Comparison of ENCODE assay signal across 22 cellular contexts in genomic region chr17:8798176-8799000, GRCh38. TPM values are rescaled to one million over a fixed set of nuclear protein-coding genes. Genes with fewer than 3 reads are reported as not detected.
A peak's percentile ranks its signal among the peaks of the same experiment; 100 is the strongest.
DNase-seq lines count a peak whose midpoint lies in the region; ATAC-seq and TF ChIP-seq lines count a peak whose summit lies in the region.
"Had no signal": no experiment of that assay in that cellular context is flagged by ENCODE, and none has a peak within 500 bp of the region (broad histone marks: within the 10 kb centered on the region; RNA-seq: fewer than 3 reads in every experiment).

No MANE protein-coding gene starts in this region.

- WGBS in esophagus muscularis mucosa: 68% methylated on average over 15 of the region's 32 CpGs
- WGBS in transverse colon (ENCODE audit: low coverage in 1 of 2), 2 donors: 77% methylated on average over 31 of the region's 32 CpGs; no CpG with 5 or more reads in 1 of the 2 donors

- TF ChIP-seq CTCF in esophagus muscularis mucosa (IDR thresholded peaks at IDR 0.05): no peak
- no peak for TF ChIP-seq CTCF in mucosa of descending colon (IDR thresholded peaks at IDR 0.05)
- TF ChIP-seq CTCF in transverse colon (IDR thresholded peaks at IDR 0.05): no peak
- no peak for TF ChIP-seq CTCF in foreskin fibroblast (IDR thresholded peaks at IDR 0.05; ENCODE audit: low read depth, low read length)

- in situ Hi-C loops in transverse colon (cut with MboI; ENCODE audit: low pct_ligation_motif_present in 1 of 4, low pct_unique_long_range_greater_than_20kb in 1 of 4, low sequenced_read_pairs in 3 of 4): no loop called here

- no peaks in the 10 kb centered on the region for H3K9me3 ChIP-seq in esophagus muscularis mucosa
- H3K9me3 ChIP-seq in mucosa of descending colon: no peaks in the 10 kb centered on the region
- no peaks in the 10 kb centered on the region for H3K9me3 ChIP-seq in transverse colon
- H3K9me3 ChIP-seq: BLaER1, tibial artery had no signal

- H3K27ac ChIP-seq in esophagus muscularis mucosa (replicated peaks in 1 of 4) (no peak overlapping the region), transverse colon (peak overlapping the region in 3 of 4 donors; percentile 47 to 60 (median 58))
- H3K27ac ChIP-seq: 22Rv1, BLaER1, tibial artery had no signal

- DNase-seq in activated CD8-positive, alpha-beta memory T cell treated with anti-CD3 and anti-CD28 coated beads for 24 hours: peak; percentile 49
- DNase-seq in activated CD8-positive, alpha-beta memory T cell treated with anti-CD3 and anti-CD28 coated beads, Interleukin-2, amount 50 U/mL, for 4 hours: no peak
- DNase-seq in esophagus muscularis mucosa (ENCODE audit: extremely low spot score): peak; percentile 79
- DNase-seq in mucosa of descending colon: no peak
- no peak for DNase-seq in transverse colon
- DNase-seq in HK-2 (ENCODE audit: unreplicated experiment): no peak
- DNase-seq in foreskin fibroblast: no peak
- DNase-seq: activated naive CD4-positive, alpha-beta T cell; anterior cingulate cortex; erythroblast; GF-D8; Kasumi-1; NCI-H2171 treated with DMSO at 0.1 percent for 48 hours; stimulated activated CD4-positive, alpha-beta T cell treated with anti-CD3 and anti-CD28 coated beads, Interleukin-4, amount 100 ng/mL, for 1 hour; tibial artery had no signal

- H3K27me3 ChIP-seq in esophagus muscularis mucosa: peaks cover 0 to 44% (median 3%) of the 10 kb centered on the region in 4 donors
- peaks cover 9% of the 10 kb centered on the region for H3K27me3 ChIP-seq in transverse colon
- H3K27me3 ChIP-seq: BLaER1 had no signal

- no peak for TF ChIP-seq EP300 in esophagus muscularis mucosa (IDR thresholded peaks at IDR 0.05)
- no peak for TF ChIP-seq EP300 in transverse colon (IDR thresholded peaks at IDR 0.05; ENCODE audit: low read depth)

- peaks cover 0 to 9% (median 5%) of the 10 kb centered on the region in 4 donors for H3K4me1 ChIP-seq in esophagus muscularis mucosa
- no peaks in the 10 kb centered on the region for H3K4me1 ChIP-seq in mucosa of descending colon (ENCODE audit: low read depth)
- peaks cover 4 to 11% (median 5%) of the 10 kb centered on the region in 4 donors for H3K4me1 ChIP-seq in transverse colon

- H3K36me3 ChIP-seq in esophagus muscularis mucosa: peaks cover 0 to 5% (median 0%) of the 10 kb centered on the region in 4 donors
- no peaks in the 10 kb centered on the region for H3K36me3 ChIP-seq in mucosa of descending colon (ENCODE audit: low read depth)
- no peaks in the 10 kb centered on the region for H3K36me3 ChIP-seq in transverse colon
- H3K36me3 ChIP-seq: tibial artery had no signal

- H3K4me3 ChIP-seq in esophagus muscularis mucosa: no peak overlapping the region
- H3K4me3 ChIP-seq in mucosa of descending colon: peak overlapping the region; percentile 14
- peak overlapping the region in 3 of 4 donors; percentile 26 to 48 (median 43) for H3K4me3 ChIP-seq in transverse colon
- no peak overlapping the region for H3K4me3 ChIP-seq in foreskin fibroblast (ENCODE audit: low read depth in 1 of 2, low read length in 2 of 2)
- H3K4me3 ChIP-seq: BLaER1, tibial artery had no signal

- TF ChIP-seq POLR2A in esophagus muscularis mucosa (IDR thresholded peaks at IDR 0.05; ENCODE audit: low read depth) (no peak), transverse colon (IDR thresholded peaks at IDR 0.05) (no peak)

- ATAC-seq in mucosa of descending colon (peak; percentile 11), HG03520 (IDR thresholded peaks at IDR 0.05; ENCODE audit: unreplicated experiment) (no peak)
- ATAC-seq: Panc1 had no signal

- intact Hi-C loops in esophagus muscularis mucosa (cut with DNase I): no loop called here
- intact Hi-C loops in mucosa of descending colon (cut with DNase I, micrococcal nuclease): no loop called here
- intact Hi-C loops in transverse colon (cut with DNase I; ENCODE audit: low total_unique reads): no loop called here

RNA-seq across cellular contexts. Expression of gene MFSD6L, which starts 0.8 kb away (rescaled TPM):
- under 1 TPM in 2 of 4 donors, not detected in 2; 0.17 to 0.33 TPM for total RNA-seq in esophagus muscularis mucosa
- total RNA-seq in mucosa of descending colon: 1 to 10 TPM; 2.0 to 6.1 (median 5.6) TPM
- 1 to 10 TPM in 2 of 4 donors, under 1 TPM in 1, not detected in 1; 0.40 to 5.1 (median 3.8) TPM for total RNA-seq in transverse colon
- total RNA-seq: osteocyte had no signal

RNA-seq across cellular contexts. Expression of gene SPDYE4, which starts 40.0 kb away (rescaled TPM):
- not detected for total RNA-seq in esophagus muscularis mucosa
- total RNA-seq in mucosa of descending colon: not detected
- not detected for total RNA-seq in transverse colon
- total RNA-seq: kidney epithelial cell, mucosa of gallbladder, osteocyte had no signal

RNA-seq across cellular contexts. Expression of gene CCDC42, which starts 53.8 kb away (rescaled TPM):
- total RNA-seq in esophagus muscularis mucosa (not detected), mucosa of descending colon (not detected), transverse colon (not detected)
- total RNA-seq: kidney epithelial cell, mucosa of gallbladder, osteocyte had no signal

Comparison
In these comparisons a context has a peak if more than half of its experiments do, and no peak if none do; other contexts are left out.
1. DNase-seq: peak in activated CD8-positive, alpha-beta memory T cell treated with anti-CD3 and anti-CD28 coated beads for 24 hours (single experiment) and esophagus muscularis mucosa (single experiment); none in activated CD8-positive, alpha-beta memory T cell treated with anti-CD3 and anti-CD28 coated beads, Interleukin-2, amount 50 U/mL, for 4 hours (single experiment), mucosa of descending colon (0 of 3), transverse colon (single experiment), HK-2 (single experiment) and foreskin fibroblast (0 of 2).
2. H3K27ac ChIP-seq: peak in transverse colon (3 of 4); none in esophagus muscularis mucosa (0 of 4).
3. H3K4me3 ChIP-seq: peak in mucosa of descending colon (single experiment) and transverse colon (3 of 4); none in esophagus muscularis mucosa (0 of 4) and foreskin fibroblast (0 of 2).